ENCODE assay signal across 23 cellular contexts in genomic region chr19:5254543-5254942, GRCh38.
"Had no signal": no experiment of that assay in that cellular context is flagged by ENCODE, and none has a peak within 500 bp of the region (broad histone marks: within the 10 kb centered on the region; RNA-seq: fewer than 3 reads in every experiment).

No MANE protein-coding gene starts in this region.

- H3K27me3 ChIP-seq: SJSA1 had no signal

- H3K4me3 ChIP-seq: SJSA1 had no signal

- DNase-seq: KBM-7, NCI-H1092, NCI-H1105 treated with DMSO at 0.1 percent for 48 hours, NCI-H1417 treated with DMSO at 0.1 percent for 48 hours, NCI-H146, NCI-H1694 treated with DMSO at 0.1 percent for 48 hours, NCI-H1930, NCI-H2081, NCI-H2107, NCI-H2227 treated with DMSO at 0.1 percent for 48 hours, NCI-H510A, NCI-H524 treated with DMSO at 0.1 percent for 48 hours, NCI-H69, NCI-H774, Right ventricle myocardium superior, RPMI8226, SIG-M5, SK-N-SH, SW 1271 had no signal

- H3K4me2 ChIP-seq: SK-N-SH had no signal

- H3K27ac ChIP-seq: HL-60, SJSA1 had no signal

- H3K4me1 ChIP-seq: SJSA1 had no signal

- FAIRE-seq: HTR-8/SVneo, RCC 7860 had no signal

- H3K9ac ChIP-seq: SK-N-SH had no signal
